In genomic region chr11:1765871-1766718, GRCh38 we compare ENCODE assay signal across 2 cellular contexts.
TF ChIP-seq lines count a peak whose summit lies in the region.

No MANE protein-coding gene starts in this region.

TF ChIP-seq in WTC11, 78 proteins besides CTCF, POLR2A, EP300 and RAD21:
- TF ChIP-seq NR2C2 (CRISPR knock-in tag; IDR thresholded peaks at IDR 0.05) (0 out of 2 replicates have a peak, but pooled peaks have one; percentile 46), CREB1 (CRISPR knock-in tag; IDR thresholded peaks at IDR 0.05) (no peak), JAZF1 (CRISPR knock-in tag; IDR thresholded peaks at IDR 0.05) (no peak)

TF ChIP-seq in HepG2, 621 proteins besides CTCF, POLR2A, EP300 and RAD21:
- TF ChIP-seq ZNF687 (CRISPR knock-in tag; IDR thresholded peaks at IDR 0.05): peak; percentile 4; the same call in 1 of the 2 replicates
- TF ChIP-seq RFXANK (CRISPR knock-in tag; IDR thresholded peaks at IDR 0.05): no peak
